Comparison of ENCODE assay signal across 18 cellular contexts in genomic region chr2:106953779-106954178, GRCh38.
DNase-seq lines count a peak whose midpoint lies in the region; ATAC-seq and TF ChIP-seq lines count a peak whose summit lies in the region.
"Had no signal": no experiment of that assay in that cellular context is flagged by ENCODE, and none has a peak within 500 bp of the region (broad histone marks: within the 10 kb centered on the region; RNA-seq: fewer than 3 reads in every experiment).

No MANE protein-coding gene starts in this region.

- no peaks in the 10 kb centered on the region for H4K20me1 ChIP-seq in osteoblast (ENCODE audit: insufficient read depth, low read length)
- H4K20me1 ChIP-seq: BLaER1 had no signal

- peak overlapping the region; percentile 28 for H3K4me2 ChIP-seq in osteoblast (ENCODE audit: insufficient read depth, low read length)
- H3K4me2 ChIP-seq: BLaER1 had no signal

- peaks cover 11% of the 10 kb centered on the region; the same call in 1 of the 2 replicates for H3K36me3 Mint-ChIP-seq in HFFc6 (ENCODE audit: low read depth)
- H3K36me3 Mint-ChIP-seq in WTC11 = no peaks in the 10 kb centered on the region
- H3K36me3 Mint-ChIP-seq: CD8-positive, alpha-beta T cell; IgD-negative memory B cell had no signal

- ATAC-seq in WTC11 (peak; percentile 47), esophagus mucosa (peak; percentile 75), GM18858 (IDR thresholded peaks at IDR 0.05; ENCODE audit: unreplicated experiment) (no peak)
- no peak for ATAC-seq in stimulated activated naive CD8-positive, alpha-beta T cell treated with anti-CD3 and anti-CD28 coated beads, Interleukin-15, amount 100 ng/mL, for 72 hours
- ATAC-seq in stimulated activated naive CD8-positive, alpha-beta T cell treated with anti-CD3 and anti-CD28 coated beads, Interleukin-15, Interleukin-2, amounts not matched to agents 100 U/mL and 50 U/mL, for 24 hours = no peak
- ATAC-seq: CD8-positive, alpha-beta T cell; HCT116 had no signal

- POLR2A ChIA-PET in WTC11 (lab: Charles Lee) = no interaction called here

- TF ChIP-seq CTCF in HFFc6 (IDR thresholded peaks at IDR 0.05) (no peak), WTC11 (IDR thresholded peaks at IDR 0.05) (no peak), osteoblast (IDR thresholded peaks at IDR 0.05; ENCODE audit: extremely low read depth, low read depth, low read length) (no peak)

- no peaks in the 10 kb centered on the region for H3K27me3 ChIP-seq in osteoblast (ENCODE audit: insufficient read depth, low read length)
- H3K27me3 ChIP-seq: BLaER1 had no signal

- H3K9me3 Mint-ChIP-seq in HFFc6 = peaks cover 12% of the 10 kb centered on the region; the same call in 1 of the 2 replicates
- peaks cover 10% of the 10 kb centered on the region for H3K9me3 Mint-ChIP-seq in WTC11
- H3K9me3 Mint-ChIP-seq in stimulated activated naive CD8-positive, alpha-beta T cell treated with anti-CD3 and anti-CD28 coated beads, Interleukin-15, amount 100 ng/mL, for 72 hours = no peaks in the 10 kb centered on the region

- no peak overlapping the region for H3K4me3 ChIP-seq in osteoblast (ENCODE audit: insufficient read depth, low read length)
- H3K4me3 ChIP-seq: BLaER1 had no signal

- H3K27ac ChIP-seq in osteoblast (ENCODE audit: low read depth, low read length) = peak overlapping the region; percentile 12
- H3K27ac ChIP-seq: BLaER1 had no signal

- no peaks in the 10 kb centered on the region; the same call in 1 of the 2 replicates for H3K27me3 Mint-ChIP-seq in HFFc6 (ENCODE audit: insufficient read depth)
- H3K27me3 Mint-ChIP-seq in WTC11 (ENCODE audit: low read depth) = no peaks in the 10 kb centered on the region; the same call in 1 of the 2 replicates
- H3K27me3 Mint-ChIP-seq in stimulated activated naive CD8-positive, alpha-beta T cell treated with anti-CD3 and anti-CD28 coated beads, Interleukin-15, amount 100 ng/mL, for 72 hours = no peaks in the 10 kb centered on the region
- H3K27me3 Mint-ChIP-seq: IgD-negative memory B cell had no signal

- H3K4me1 Mint-ChIP-seq in HFFc6 (ENCODE audit: low read depth) = peaks cover 62% of the 10 kb centered on the region
- peaks cover 4% of the 10 kb centered on the region for H3K4me1 Mint-ChIP-seq in WTC11
- no peaks in the 10 kb centered on the region for H3K4me1 Mint-ChIP-seq in stimulated activated naive CD8-positive, alpha-beta T cell treated with anti-CD3 and anti-CD28 coated beads, Interleukin-15, amount 100 ng/mL, for 72 hours
- H3K4me1 Mint-ChIP-seq: IgD-negative memory B cell had no signal

- H3K36me3 ChIP-seq in osteoblast (ENCODE audit: insufficient read depth, low read length) = no peaks in the 10 kb centered on the region
- H3K36me3 ChIP-seq: BLaER1 had no signal

- H3K4me1 ChIP-seq in osteoblast (ENCODE audit: insufficient read depth, low read length) = peaks cover 24% of the 10 kb centered on the region
- H3K4me1 ChIP-seq: BLaER1 had no signal

- H3K27ac Mint-ChIP-seq in HFFc6 = peak overlapping the region; percentile 46
- H3K27ac Mint-ChIP-seq in WTC11 = no peak overlapping the region
- H3K27ac Mint-ChIP-seq in stimulated activated naive CD8-positive, alpha-beta T cell treated with anti-CD3 and anti-CD28 coated beads, Interleukin-15, amount 100 ng/mL, for 72 hours = no peak overlapping the region
- H3K27ac Mint-ChIP-seq: CD8-positive, alpha-beta T cell; IgD-negative memory B cell had no signal

- H3K79me2 ChIP-seq in osteoblast (ENCODE audit: insufficient read depth, low read length) = no peaks in the 10 kb centered on the region

- H3K9me3 ChIP-seq in osteoblast (ENCODE audit: low read depth, low read length) = no peaks in the 10 kb centered on the region

- CTCF ChIA-PET in WTC11 (lab: Charles Lee) = no interaction called here

- H3K4me3 Mint-ChIP-seq in HFFc6 (peak overlapping the region; percentile 10; the same call in 1 of the 2 replicates), WTC11 (no peak overlapping the region)
- no peak overlapping the region for H3K4me3 Mint-ChIP-seq in stimulated activated naive CD8-positive, alpha-beta T cell treated with anti-CD3 and anti-CD28 coated beads, Interleukin-15, amount 100 ng/mL, for 72 hours
- H3K4me3 Mint-ChIP-seq: CD8-positive, alpha-beta T cell; IgD-negative memory B cell had no signal

- DNase-seq in HFFc6 (no peak), WTC11 (ENCODE audit: low spot score) (no peak), osteoblast (ENCODE audit: insufficient read length, low spot score, missing footprints) (no peak), D341Med (ENCODE audit: low spot score) (no peak)
- DNase-seq in stimulated activated naive CD8-positive, alpha-beta T cell treated with anti-CD3 and anti-CD28 coated beads, Interleukin-15, amount 100 ng/mL, for 72 hours = no peak
- DNase-seq in stimulated activated naive CD8-positive, alpha-beta T cell treated with anti-CD3 and anti-CD28 coated beads, Interleukin-15, Interleukin-2, amounts not matched to agents 100 U/mL and 50 U/mL, for 24 hours = no peak
- DNase-seq: Calu3; CD8-positive, alpha-beta T cell; DMS79; Karpas-422; NCI-H1436; NCI-H1930; NCI-H524 had no signal

- H2AFZ ChIP-seq in osteoblast (ENCODE audit: low read length) = no peak overlapping the region

TF ChIP-seq in WTC11, 78 proteins besides CTCF, POLR2A, EP300 and RAD21 (continues in another document):
- TF ChIP-seq E2F5 (CRISPR knock-in tag; IDR thresholded peaks at IDR 0.05) (no peak), FOXP4 (CRISPR knock-in tag; IDR thresholded peaks at IDR 0.05) (no peak), ZNF532 (CRISPR knock-in tag; IDR thresholded peaks at IDR 0.05; ENCODE audit: borderline replicate concordance) (no peak), ATF1 (CRISPR knock-in tag; IDR thresholded peaks at IDR 0.05) (no peak), ESRRA (CRISPR knock-in tag; IDR thresholded peaks at IDR 0.05; ENCODE audit: borderline replicate concordance) (no peak), ZBTB43 (CRISPR knock-in tag; IDR thresholded peaks at IDR 0.05) (no peak), JAZF1 (CRISPR knock-in tag; IDR thresholded peaks at IDR 0.05) (no peak), HMGA2 (CRISPR knock-in tag; IDR thresholded peaks at IDR 0.05) (no peak), NFE2L1 (CRISPR knock-in tag; IDR thresholded peaks at IDR 0.05) (no peak)

Comparison
In these comparisons a context has a peak if more than half of its experiments do, and no peak if none do; other contexts are left out.
1. ATAC-seq: peak in WTC11 (single experiment) and esophagus mucosa (single experiment); none in GM18858 (single experiment), stimulated activated naive CD8-positive, alpha-beta T cell treated with anti-CD3 and anti-CD28 coated beads, Interleukin-15, amount 100 ng/mL, for 72 hours (single experiment) and stimulated activated naive CD8-positive, alpha-beta T cell treated with anti-CD3 and anti-CD28 coated beads, Interleukin-15, Interleukin-2, amounts not matched to agents 100 U/mL and 50 U/mL, for 24 hours (single experiment).